In genomic region chr7:151232272-151233110, GRCh38 we compare ENCODE assay signal across 8 cellular contexts. TPM values are rescaled to one million over a fixed set of nuclear protein-coding genes. Genes with fewer than 3 reads are reported as not detected.
DNase-seq lines count a peak whose midpoint lies in the region; ATAC-seq and TF ChIP-seq lines count a peak whose summit lies in the region.

CHPF2 (plus strand) TSS chr7:151232483; CDS start chr7:151234012, 1,529 bp downstream.

- H3K9me3 Mint-ChIP-seq in activated T-helper 17 cell treated with anti-CD3 and anti-CD28 coated beads, Interleukin-2, amount 50 U/mL, for 72 hours: no peaks in the 10 kb centered on the region
- H3K9me3 Mint-ChIP-seq in natural killer cell: no peaks in the 10 kb centered on the region

- H3K27me3 ChIP-seq in KMS-11 (ENCODE audit: insufficient read depth, low read depth) (no peaks in the 10 kb centered on the region), fibroblast of lung (ENCODE audit: control insufficient read depth, insufficient read depth, low read length) (no peaks in the 10 kb centered on the region)

- no peaks in the 10 kb centered on the region for H3K9me3 ChIP-seq in fibroblast of lung (ENCODE audit: control insufficient read depth, insufficient read depth, low read depth, low read length)

- POLR2A ChIA-PET in RWPE1 (lab: Yijun Ruan, JAX; ENCODE audit: low non-redundant PET): no interaction called here

- H2AFZ ChIP-seq in KMS-11 (ENCODE audit: low read depth) (peak within 1 kb of the TSS; percentile 81), fibroblast of lung (ENCODE audit: low read length) (peak within 1 kb of the TSS; percentile 93)

- H3K27me3 Mint-ChIP-seq in activated T-helper 17 cell treated with anti-CD3 and anti-CD28 coated beads, Interleukin-2, amount 50 U/mL, for 72 hours: no peaks in the 10 kb centered on the region
- no peaks in the 10 kb centered on the region for H3K27me3 Mint-ChIP-seq in natural killer cell (ENCODE audit: low read depth in 2 of 2)

- H3K4me3 Mint-ChIP-seq in activated T-helper 17 cell treated with anti-CD3 and anti-CD28 coated beads, Interleukin-2, amount 50 U/mL, for 72 hours: peak within 1 kb of the TSS; percentile 98
- peak within 1 kb of the TSS; percentile 100 for H3K4me3 Mint-ChIP-seq in natural killer cell

- peaks cover 45% of the 10 kb centered on the region for H3K36me3 Mint-ChIP-seq in activated T-helper 17 cell treated with anti-CD3 and anti-CD28 coated beads, Interleukin-2, amount 50 U/mL, for 72 hours (ENCODE audit: low read depth)
- no peaks in the 10 kb centered on the region for H3K36me3 Mint-ChIP-seq in natural killer cell

- CTCF ChIA-PET in RWPE1 (lab: Yijun Ruan, JAX): no interaction called here

- H3K27ac ChIP-seq in KMS-11: peak within 1 kb of the TSS; percentile 54
- peak within 1 kb of the TSS; percentile 76 for H3K27ac ChIP-seq in RWPE1
- peak within 1 kb of the TSS; percentile 90 for H3K27ac ChIP-seq in fibroblast of lung (ENCODE audit: insufficient read depth, low read length)

- H3K36me3 ChIP-seq in KMS-11 (ENCODE audit: insufficient read depth) (no peaks in the 10 kb centered on the region; the same call in 1 of the 2 replicates), fibroblast of lung (ENCODE audit: control insufficient read depth, insufficient read depth, low read length) (peaks cover 10% of the 10 kb centered on the region)

- intact Hi-C loops in natural killer cell (cut with micrococcal nuclease): loop anchor here (2.0 kb wide), 1 partner anchor 174 kb away; the partner anchor contains the start of gene SLC4A2

- ATAC-seq in GM21723 (IDR thresholded peaks at IDR 0.05; ENCODE audit: unreplicated experiment) (peak; percentile 98), natural killer cell (peak; percentile 82 to 95 (median 93))
- peak; percentile 93 for ATAC-seq in activated T-helper 17 cell treated with anti-CD3 and anti-CD28 coated beads, Interleukin-2, amount 50 U/mL, for 72 hours (replicated peaks)

- H3K79me2 ChIP-seq in KMS-11 (ENCODE audit: insufficient read depth, low read depth) (peaks cover 34% of the 10 kb centered on the region), fibroblast of lung (ENCODE audit: control insufficient read depth, insufficient read depth, low read length) (peaks cover 51% of the 10 kb centered on the region)

- DNase-seq in Daoy (ENCODE audit: low read depth) (peak; percentile 97), RWPE1 (ENCODE audit: low spot score) (peak; percentile 90), fibroblast of lung (ENCODE audit: low read depth in 2 of 2) (peak; percentile 83 to 88), natural killer cell (peak; percentile 89)
- peak; percentile 90 for DNase-seq in stimulated activated naive CD4-positive, alpha-beta T cell treated with Interleukin-2 at 50 U/mL for 16 hours (lab: John Stamatoyannopoulos, UW)

- H3K4me2 ChIP-seq in KMS-11: peak within 1 kb of the TSS; percentile 67
- peak within 1 kb of the TSS; percentile 98 for H3K4me2 ChIP-seq in fibroblast of lung (ENCODE audit: extremely low read depth, insufficient read depth, low read length)

- H3K4me1 ChIP-seq in KMS-11 (ENCODE audit: low read depth, poor library complexity, severe bottlenecking) (peaks cover 28% of the 10 kb centered on the region), fibroblast of lung (ENCODE audit: control insufficient read depth, extremely low read depth, insufficient read depth, low read length) (peaks cover 6% of the 10 kb centered on the region)

- peak within 1 kb of the TSS; percentile 80 for H3K9ac ChIP-seq in KMS-11
- H3K9ac ChIP-seq in fibroblast of lung (ENCODE audit: insufficient read depth, low read length): peak within 1 kb of the TSS; percentile 97

- H3K27ac Mint-ChIP-seq in activated T-helper 17 cell treated with anti-CD3 and anti-CD28 coated beads, Interleukin-2, amount 50 U/mL, for 72 hours: peak within 1 kb of the TSS; percentile 97
- H3K27ac Mint-ChIP-seq in natural killer cell: peak within 1 kb of the TSS; percentile 96 to 98

- H3K4me3 ChIP-seq in KMS-11 (IDR thresholded peaks at IDR 0.05; ENCODE audit: insufficient read depth, low read depth, low read length) (no peak within 1 kb of the TSS), fibroblast of lung (replicated peaks in 1 of 4; ENCODE audit: control extremely low read depth in 1 of 4, insufficient read depth in 1 of 4, low read depth in 3 of 4, low read length in 4 of 4) (peak within 1 kb of the TSS; percentile 79 to 98 (median 91))

- TF ChIP-seq CTCF in KMS-11 (conservative IDR thresholded peaks at IDR 0.05; ENCODE audit: low read depth, low read length) (no peak), RWPE1 (conservative IDR thresholded peaks at IDR 0.05; ENCODE audit: low read depth) (no peak), fibroblast of lung (conservative IDR thresholded peaks at IDR 0.05 in 1 of 2, IDR thresholded peaks at IDR 0.05 in 1 of 2; ENCODE audit: low read depth in 1 of 2, low read length in 2 of 2) (no peak), natural killer cell (IDR thresholded peaks at IDR 0.05) (no peak)

- H3K4me1 Mint-ChIP-seq in activated T-helper 17 cell treated with anti-CD3 and anti-CD28 coated beads, Interleukin-2, amount 50 U/mL, for 72 hours: peaks cover 8% of the 10 kb centered on the region
- H3K4me1 Mint-ChIP-seq in natural killer cell: peaks cover 37 to 44% of the 10 kb centered on the region in 2 donors

- H4K20me1 ChIP-seq in KMS-11 (ENCODE audit: insufficient read depth) (no peaks in the 10 kb centered on the region), fibroblast of lung (ENCODE audit: control insufficient read depth, extremely low read depth, insufficient read depth, low read length) (no peaks in the 10 kb centered on the region)

RNA-seq across cellular contexts. Expression of gene CHPF2, which starts in this region (rescaled TPM):
- total RNA-seq in Daoy (2014; rRNA removed; shearing (Covaris generic)): 38.3 and 43.5 TPM in 2 replicates
- total RNA-seq in activated T-helper 17 cell treated with anti-CD3 and anti-CD28 coated beads, Interleukin-2, amount 50 U/mL, for 72 hours: 10 to 100 TPM; 31.3 to 36.3 TPM
- total RNA-seq in fibroblast of lung: 33.9 and 46.7 TPM in 2 replicates
- polyA plus RNA-seq in fibroblast of lung: 33.6 and 42.5 TPM in 2 replicates
- polyA plus RNA-seq in fibroblast of lung (2012): 52.1 and 56.7 TPM in 2 replicates
- 64.7 and 75.7 TPM in 2 replicates for polyA minus RNA-seq in fibroblast of lung (ENCODE audit: low replicate concordance)
- total RNA-seq in natural killer cell: 10 to 100 TPM; 47.0 to 51.6 (median 48.6) TPM
